In genomic region chr16:10971560-10971961, GRCh38 we compare ENCODE assay signal across 8 cellular contexts. TPM values are rescaled to one million over a fixed set of nuclear protein-coding genes. Genes with fewer than 3 reads are reported as not detected.
DNase-seq lines count a peak whose midpoint lies in the region; ATAC-seq, FAIRE-seq and TF ChIP-seq lines count a peak whose summit lies in the region.

No MANE protein-coding gene starts in this region.

- no peak overlapping the region for H3K27ac ChIP-seq in HCT116 (ENCODE audit: low read depth, low read length)
- H3K27ac ChIP-seq in cardiac muscle cell: no peak overlapping the region
- no peak overlapping the region for H3K27ac ChIP-seq in psoas muscle

- H3K4me1 ChIP-seq in HCT116 (ENCODE audit: control insufficient read depth in 1 of 2, insufficient read depth in 2 of 2, low read length in 2 of 2) (no peaks in the 10 kb centered on the region; a peak in 1 of 4 replicates), cardiac muscle cell (ENCODE audit: low read depth) (peaks cover 3% of the 10 kb centered on the region), psoas muscle (peaks cover 5% of the 10 kb centered on the region)

- 42 to 48% (median 42%) methylated on average over 3 of the region's 3 CpGs for WGBS in psoas muscle, 3 donors

- H3K4me2 ChIP-seq in HCT116 (ENCODE audit: low read length): no peak overlapping the region

- peak overlapping the region; percentile 67 for H3K4me3 Mint-ChIP-seq in activated T-helper 17 cell treated with anti-CD3 and anti-CD28 coated beads, Interleukin-2, amount 50 U/mL, for 72 hours

- peak; percentile 74 for ATAC-seq in HCT116
- ATAC-seq in activated T-helper 17 cell treated with anti-CD3 and anti-CD28 coated beads, Interleukin-2, amount 50 U/mL, for 72 hours (replicated peaks): no peak
- peak; percentile 68 to 85 (median 71) for ATAC-seq in psoas muscle
- ATAC-seq in activated CD4-positive, CD25-positive, alpha-beta regulatory T cell treated with anti-CD3 and anti-CD28 coated beads, Interleukin-2, amount 50 U/mL, for 24 hours: no peak
- ATAC-seq in HG03342 (IDR thresholded peaks at IDR 0.05; ENCODE audit: unreplicated experiment): no peak

- no peaks in the 10 kb centered on the region for H3K27me3 Mint-ChIP-seq in activated T-helper 17 cell treated with anti-CD3 and anti-CD28 coated beads, Interleukin-2, amount 50 U/mL, for 72 hours

- peaks cover 2 to 14% of the 10 kb centered on the region in 2 experiments; a peak in 1 of 4 replicates for H3K36me3 ChIP-seq in HCT116 (ENCODE audit: control insufficient read depth in 1 of 2, insufficient read depth in 2 of 2, low read length in 2 of 2)
- no peaks in the 10 kb centered on the region for H3K36me3 ChIP-seq in cardiac muscle cell
- H3K36me3 ChIP-seq in psoas muscle (ENCODE audit: insufficient read depth in 1 of 2, low read depth in 1 of 2): peaks cover 0 to 51% of the 10 kb centered on the region in 2 donors

- FAIRE-seq in D721Med (lab: Jason Lieb, UNC): no peak

- no peaks in the 10 kb centered on the region for H3K9me2 ChIP-seq in HCT116 (ENCODE audit: insufficient read depth)

- peaks cover 80% of the 10 kb centered on the region for H3K36me3 Mint-ChIP-seq in activated T-helper 17 cell treated with anti-CD3 and anti-CD28 coated beads, Interleukin-2, amount 50 U/mL, for 72 hours (ENCODE audit: low read depth)

- H3K9ac ChIP-seq in HCT116 (ENCODE audit: low read length): no peak overlapping the region

- CTCF ChIA-PET in HCT116 (lab: Charles Lee): interaction anchor here (0.6 to 2.5 kb wide), 25 partner anchors 9 to 1096 kb away, joined by 3 to 55 read pairs (median 3); partner anchors contain the start of gene SOCS1

- no peaks in the 10 kb centered on the region for H3K9me3 Mint-ChIP-seq in activated T-helper 17 cell treated with anti-CD3 and anti-CD28 coated beads, Interleukin-2, amount 50 U/mL, for 72 hours

- peaks cover 26% of the 10 kb centered on the region for H3K4me1 Mint-ChIP-seq in activated T-helper 17 cell treated with anti-CD3 and anti-CD28 coated beads, Interleukin-2, amount 50 U/mL, for 72 hours

- intact Hi-C loops in HCT116 (cut with micrococcal nuclease) (loop anchor here (1.0 to 5.0 kb wide), 3 partner anchors 286 to 841 kb away; no protein-coding TSS in a partner anchor), psoas muscle (cut with DNase I) (loop anchor here in 1 of 2 donors (5.0 kb wide), 1 partner anchor 131 kb away; no protein-coding TSS in a partner anchor)

- H3K27me3 ChIP-seq in HCT116 (ENCODE audit: insufficient read depth, low read length): no peaks in the 10 kb centered on the region
- no peaks in the 10 kb centered on the region for H3K27me3 ChIP-seq in cardiac muscle cell
- no peaks in the 10 kb centered on the region for H3K27me3 ChIP-seq in psoas muscle (ENCODE audit: insufficient read depth in 3 of 3, low read length in 2 of 3)

- RAD21 ChIA-PET in HCT116 (lab: Charles Lee; ENCODE audit: low non-redundant PET in 1 of 2, low total read pairs in 2 of 2, uncharacterized antibody in 2 of 2, unreplicated experiment in 2 of 2): interaction anchor here (0.8 to 2.7 kb wide), 3 partner anchors 285 to 387 kb away, joined by 3 to 19 read pairs (median 10); partner anchors contain the start of gene SOCS1 (in 2 of the 2)

- H2AFZ ChIP-seq in HCT116 (ENCODE audit: low read depth, low read length, poor library complexity, severe bottlenecking): no peak overlapping the region

- no peak overlapping the region for H3K27ac Mint-ChIP-seq in activated T-helper 17 cell treated with anti-CD3 and anti-CD28 coated beads, Interleukin-2, amount 50 U/mL, for 72 hours

- H3K4me3 ChIP-seq in HCT116 (replicated peaks in 1 of 2; ENCODE audit: low read depth in 1 of 2, low read length in 2 of 2): no peak overlapping the region
- H3K4me3 ChIP-seq in cardiac muscle cell: no peak overlapping the region
- H3K4me3 ChIP-seq in psoas muscle: no peak overlapping the region

- no peaks in the 10 kb centered on the region for H3K79me2 ChIP-seq in HCT116 (ENCODE audit: insufficient read depth, low read length)

- TF ChIP-seq RAD21 in HCT116 (IDR thresholded peaks at IDR 0.05; ENCODE audit: low read depth): peak; percentile 98

- TF ChIP-seq CTCF in D721Med (IDR thresholded peaks at IDR 0.05; ENCODE audit: insufficient read depth, missing control alignments): peak; percentile 79
- peak; percentile 66 to 89 (median 84) for TF ChIP-seq CTCF in HCT116 (IDR thresholded peaks at IDR 0.05 in 2 of 3, conservative IDR thresholded peaks at IDR 0.05 in 1 of 3; ENCODE audit: borderline replicate concordance in 1 of 3, insufficient read depth in 1 of 3, low read depth in 2 of 3, low read length in 2 of 3)
- peak; percentile 61 for TF ChIP-seq CTCF in cardiac muscle cell (IDR thresholded peaks at IDR 0.05; ENCODE audit: low read depth, low read length)
- peak; percentile 76 for TF ChIP-seq CTCF in psoas muscle (IDR thresholded peaks at IDR 0.05)

- no peaks in the 10 kb centered on the region for H4K20me1 ChIP-seq in HCT116 (ENCODE audit: insufficient read depth)

- POLR2A ChIA-PET in HCT116 (lab: Charles Lee): interaction anchor here (1.0 to 1.7 kb wide), 2 partner anchors 284 to 386 kb away, joined by 5 to 30 read pairs; partner anchors contain the start of gene SOCS1

- no peak for DNase-seq in D721Med (ENCODE audit: insufficient read length, low spot score)
- DNase-seq in HCT116 (ENCODE audit: low read depth, low spot score): peak; percentile 47
- peak; percentile 67 to 91 for DNase-seq in NCI-H524 (lab: John Stamatoyannopoulos, UW)
- DNase-seq in cardiac muscle cell (ENCODE audit: low read depth in 1 of 2, low spot score in 1 of 2): peak; percentile 79 to 94
- no peak for DNase-seq in psoas muscle

- BruUV-seq in HCT116 (replicated peaks; lab: Mats Ljungman, UMichigan): no TSS peak

- H3K9me3 ChIP-seq in HCT116 (ENCODE audit: control insufficient read depth in 1 of 2, insufficient read depth in 1 of 2, low read depth in 1 of 2, low read length in 2 of 2): no peaks in the 10 kb centered on the region
- H3K9me3 ChIP-seq in cardiac muscle cell (ENCODE audit: low read depth): no peaks in the 10 kb centered on the region
- H3K9me3 ChIP-seq in psoas muscle: no peaks in the 10 kb centered on the region

- no peak for TF ChIP-seq POLR2A in HCT116 (IDR thresholded peaks at IDR 0.05; ENCODE audit: borderline replicate concordance, extremely low read depth, insufficient read depth, insufficient read length)

TF ChIP-seq in HCT116, 20 proteins besides CTCF, POLR2A, EP300 and RAD21 (continues in another document):
- TF ChIP-seq SP1 (IDR thresholded peaks at IDR 0.05; ENCODE audit: low read depth) (no peak), CBX3 (IDR thresholded peaks at IDR 0.05; ENCODE audit: low read depth) (no peak), EZH2phosphoT487 (IDR thresholded peaks at IDR 0.05; ENCODE audit: borderline replicate concordance) (no peak), FOSL1 (IDR thresholded peaks at IDR 0.05; ENCODE audit: low read depth) (no peak), EZH2 (IDR thresholded peaks at IDR 0.05) (no peak), REST (IDR thresholded peaks at IDR 0.05; ENCODE audit: low read depth) (no peak), JUND (IDR thresholded peaks at IDR 0.05) (no peak), ELF1 (IDR thresholded peaks at IDR 0.05; ENCODE audit: borderline replicate concordance, low read depth) (no peak), SRF (IDR thresholded peaks at IDR 0.05; ENCODE audit: low read depth) (no peak), ZFX (IDR thresholded peaks at IDR 0.05) (no peak), SIN3A (IDR thresholded peaks at IDR 0.05; ENCODE audit: low read depth) (no peak), ZNF274 (IDR thresholded peaks at IDR 0.05; ENCODE audit: low read depth, low read length) (no peak), MAX (IDR thresholded peaks at IDR 0.05) (no peak), CEBPB (IDR thresholded peaks at IDR 0.05; ENCODE audit: low read depth) (no peak)

RNA-seq across cellular contexts. Expression of gene CLEC16A, which starts 27.2 kb away (rescaled TPM):
- total RNA-seq in HCT116 (2021; ENCODE audit: unreplicated experiment) (18.0 TPM), cardiac muscle cell (23.9 and 26.8 TPM in 2 replicates), psoas muscle (10 to 100 TPM; 18.3 to 24.5 (median 22.4) TPM)
- polyA plus RNA-seq in HCT116 (2012): 9.5 and 10.5 TPM in 2 replicates
- 10 to 100 TPM; 24.3 to 24.8 TPM for total RNA-seq in activated T-helper 17 cell treated with anti-CD3 and anti-CD28 coated beads, Interleukin-2, amount 50 U/mL, for 72 hours
- polyA plus RNA-seq in cardiac muscle cell (17.5 and 23.6 TPM in 2 replicates), psoas muscle (10 to 100 TPM; 13.1 to 28.1 (median 15.3) TPM)

RNA-seq across cellular contexts. Expression of gene DEXI, which starts 29.3 kb away (rescaled TPM):
- total RNA-seq in HCT116 (2021; ENCODE audit: unreplicated experiment) (37.8 TPM), cardiac muscle cell (112 and 115 TPM in 2 replicates), psoas muscle (10 to 100 TPM; 71.9 to 95.1 (median 83.1) TPM)
- polyA plus RNA-seq in HCT116 (2012): 38.8 and 39.6 TPM in 2 replicates
- 10 to 100 TPM; 22.6 to 24.6 TPM for total RNA-seq in activated T-helper 17 cell treated with anti-CD3 and anti-CD28 coated beads, Interleukin-2, amount 50 U/mL, for 72 hours
- polyA plus RNA-seq in cardiac muscle cell (78.4 and 92.1 TPM in 2 replicates), psoas muscle (100 to 1,000 TPM in 2 of 3 donors, 10 to 100 TPM in 1; 98.9 to 122 (median 104) TPM)

Comparison
In these comparisons a context has a peak if more than half of its experiments do, and no peak if none do; other contexts are left out.
1. DNase-seq: peak in HCT116 (single experiment), NCI-H524 (2 of 2) and cardiac muscle cell (2 of 2); none in D721Med (single experiment) and psoas muscle (0 of 2).
2. ATAC-seq: peak in HCT116 (single experiment) and psoas muscle (4 of 4); none in activated T-helper 17 cell treated with anti-CD3 and anti-CD28 coated beads, Interleukin-2, amount 50 U/mL, for 72 hours (single experiment), activated CD4-positive, CD25-positive, alpha-beta regulatory T cell treated with anti-CD3 and anti-CD28 coated beads, Interleukin-2, amount 50 U/mL, for 24 hours (0 of 2) and HG03342 (single experiment).
3. Peak in every context shown above with its lines, with median percentiles within 50 percentile points of each other: CTCF ChIP-seq.